Comparison of ENCODE assay signal across 18 cellular contexts in the genomic region with DNA sequence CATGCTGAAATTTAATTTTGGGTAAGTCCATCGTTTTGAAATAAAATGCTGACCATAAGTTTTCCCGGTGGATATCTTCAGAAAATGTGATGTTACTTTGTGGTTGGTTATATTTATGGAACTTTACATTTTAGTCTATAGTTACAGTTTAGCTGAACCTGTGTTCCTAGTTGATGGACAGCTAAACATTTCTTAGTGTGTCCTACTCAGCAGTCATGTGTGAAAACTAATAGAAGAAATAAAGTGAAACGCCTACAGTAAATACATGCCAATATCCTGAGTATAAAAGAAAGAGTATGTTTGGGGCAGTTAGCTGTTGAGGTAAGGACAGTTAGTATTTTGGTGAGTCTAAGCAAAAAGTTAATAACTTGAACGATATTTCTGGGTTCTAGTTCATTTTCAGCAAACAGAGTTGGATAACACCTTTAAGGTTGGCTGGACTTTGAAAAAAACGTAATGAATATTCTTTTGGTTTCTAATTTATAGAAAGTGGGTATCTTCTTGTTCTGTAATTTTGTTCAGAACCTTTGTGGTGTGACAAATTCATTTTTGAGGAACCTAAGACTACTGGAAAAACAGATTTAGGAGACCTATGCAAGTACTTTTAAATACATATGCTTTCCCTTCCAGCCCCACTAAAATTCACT.
"Had no signal": no experiment of that assay in that cellular context is flagged by ENCODE, and none has a peak within 500 bp of the region (broad histone marks: within the 10 kb centered on the region; RNA-seq: fewer than 3 reads in every experiment).

No MANE protein-coding gene starts in this region.

- H3K36me3 ChIP-seq: breast epithelium, prostate gland had no signal

- H3K27ac ChIP-seq: ascending aorta, breast epithelium, prostate gland had no signal

- H3K27ac Mint-ChIP-seq: activated CD4-positive, alpha-beta T cell treated with anti-CD3 and anti-CD28 coated beads, Interleukin-2, amount 10 ng/mL, durations not matched to agents 7 days and 5 days; activated T-helper 1 cell treated with anti-CD3 and anti-CD28 coated beads, Interleukin-12 subunit alpha, Interleukin-12 subunit beta, Interleukin-2, Interleukin-4 antibody, amounts not matched to agents 30 ng/mL and 10 ng/mL and 1 ng/mL, durations not matched to agents 14 hours and 24 hours and 36 hours; T-helper 1 cell treated with Interleukin-12 subunit alpha and Interleukin-12 subunit beta and Interleukin-4 antibody, amounts not matched to agents 30 μg/mL and 1 μg/mL, for 36 hours had no signal

- H3K9me3 ChIP-seq: ascending aorta, breast epithelium, prostate gland had no signal

- H3K4me3 ChIP-seq: ascending aorta, breast epithelium, prostate gland had no signal

- DNase-seq: activated CD4-positive, alpha-beta T cell treated with anti-CD3 and anti-CD28 coated beads, Interleukin-2, amount 10 ng/mL, durations not matched to agents 7 days and 5 days; activated CD4-positive, CD25-positive, alpha-beta regulatory T cell; activated CD8-positive, alpha-beta memory T cell treated with anti-CD3 and anti-CD28 coated beads for 24 hours; cerebellar nuclear complex; effector CD8-positive, alpha-beta T cell; foreskin fibroblast; hypothalamus; kidney; left ventricle myocardium superior; right cardiac atrium; small intestine; stimulated activated CD4-positive, alpha-beta T cell treated with anti-CD3 and anti-CD28 coated beads, Interleukin-4, amount 100 ng/mL, for 4 hours; stimulated activated CD8-positive, alpha-beta memory T cell treated with anti-CD3 and anti-CD28 coated beads, Interleukin-4, amount 100 ng/mL, for 48 hours had no signal

- H3K27me3 ChIP-seq: ascending aorta, breast epithelium had no signal

- ATAC-seq: left ventricle myocardium superior, right cardiac atrium had no signal

- H3K4me3 Mint-ChIP-seq: activated CD4-positive, alpha-beta T cell treated with anti-CD3 and anti-CD28 coated beads, Interleukin-2, amount 10 ng/mL, durations not matched to agents 7 days and 5 days; activated T-helper 1 cell treated with anti-CD3 and anti-CD28 coated beads, Interleukin-12 subunit alpha, Interleukin-12 subunit beta, Interleukin-2, Interleukin-4 antibody, amounts not matched to agents 30 ng/mL and 10 ng/mL and 1 ng/mL, durations not matched to agents 14 hours and 24 hours and 36 hours; T-helper 1 cell treated with Interleukin-12 subunit alpha and Interleukin-12 subunit beta and Interleukin-4 antibody, amounts not matched to agents 30 μg/mL and 1 μg/mL, for 36 hours had no signal

- H3K9me3 Mint-ChIP-seq: activated CD4-positive, alpha-beta T cell treated with anti-CD3 and anti-CD28 coated beads, Interleukin-2, amount 10 ng/mL, durations not matched to agents 7 days and 5 days; activated T-helper 1 cell treated with anti-CD3 and anti-CD28 coated beads, Interleukin-12 subunit alpha, Interleukin-12 subunit beta, Interleukin-2, Interleukin-4 antibody, amounts not matched to agents 30 ng/mL and 10 ng/mL and 1 ng/mL, durations not matched to agents 14 hours and 24 hours and 36 hours; T-helper 1 cell treated with Interleukin-12 subunit alpha and Interleukin-12 subunit beta and Interleukin-4 antibody, amounts not matched to agents 30 μg/mL and 1 μg/mL, for 36 hours had no signal

- H3K27me3 Mint-ChIP-seq: activated CD4-positive, alpha-beta T cell treated with anti-CD3 and anti-CD28 coated beads, Interleukin-2, amount 10 ng/mL, durations not matched to agents 7 days and 5 days had no signal
